In genomic region chr18:712401-713134, GRCh38 we compare ENCODE assay signal across 8 cellular contexts. TPM values are rescaled to one million over a fixed set of nuclear protein-coding genes. Genes with fewer than 3 reads are reported as not detected.
DNase-seq lines count a peak whose midpoint lies in the region; TF ChIP-seq lines count a peak whose summit lies in the region.

ENOSF1 (minus strand) TSS chr18:712630; CDS start chr18:712587, 43 bp downstream.

- peak within 1 kb of the TSS; percentile 83 for H3K27ac ChIP-seq in hepatocyte

- peak within 1 kb of the TSS; percentile 92 for H2AFZ ChIP-seq in hepatocyte

- H3K36me3 ChIP-seq in GM06990 (ENCODE audit: control insufficient read depth, insufficient read depth, low read length) (no peaks in the 10 kb centered on the region), hepatocyte (replicated peaks; ENCODE audit: insufficient read depth, low read depth) (no peaks in the 10 kb centered on the region)

- peaks cover 13% of the 10 kb centered on the region for H3K4me1 ChIP-seq in hepatocyte (ENCODE audit: insufficient read depth)

- H3K4me2 ChIP-seq in hepatocyte, result peak within 1 kb of the TSS; percentile 83

- no peaks in the 10 kb centered on the region for H3K9me3 ChIP-seq in hepatocyte (ENCODE audit: low read depth)

- 14% methylated on average over 46 of the region's 91 CpGs for WGBS in hepatocyte (ENCODE audit: low lambda C conversion rate, missing lambda C conversion rate)

- in situ Hi-C loops in astrocyte of the cerebellum (cut with HindIII; ENCODE audit: low sequenced_read_pairs), result no loop called here

- no peaks in the 10 kb centered on the region for H3K9me2 ChIP-seq in hepatocyte (replicated peaks; ENCODE audit: insufficient read depth)

- H3K79me2 ChIP-seq in hepatocyte, result peaks cover 35% of the 10 kb centered on the region

- DNase-seq in GM06990 (ENCODE audit: extremely low read depth, insufficient read length) (peak; percentile 89), H4 (ENCODE audit: low spot score) (peak; percentile 29), LoVo (ENCODE audit: low spot score) (peak; percentile 90), T-helper 9 cell (peak; percentile 56), astrocyte of the cerebellum (ENCODE audit: low read depth) (peak; percentile 16), hepatocyte (ENCODE audit: low spot score) (peak; percentile 94), retina (peak; percentile 90), DMS79 treated with DMSO at 0.1 percent for 48 hours (lab: John Stamatoyannopoulos, UW) (no peak)

- H3K27me3 ChIP-seq in GM06990 (replicated peaks; ENCODE audit: control insufficient read depth, insufficient read depth, low read length), result no peaks in the 10 kb centered on the region
- no peaks in the 10 kb centered on the region for H3K27me3 ChIP-seq in hepatocyte

- H3K4me3 ChIP-seq in GM06990 (replicated peaks; ENCODE audit: low read depth, low read length) (peak within 1 kb of the TSS; percentile 84), astrocyte of the cerebellum (ENCODE audit: low read depth, low read length) (peak within 1 kb of the TSS; percentile 68), hepatocyte (peak within 1 kb of the TSS; percentile 68)

- TF ChIP-seq CTCF in GM06990 (IDR thresholded peaks at IDR 0.05; ENCODE audit: insufficient read depth, low read length, poor library complexity, severe bottlenecking), result peak; percentile 75
- TF ChIP-seq CTCF in astrocyte of the cerebellum (IDR thresholded peaks at IDR 0.05; ENCODE audit: low read depth, low read length, missing control alignments), result peak; percentile 58
- peak; percentile 85 for TF ChIP-seq CTCF in hepatocyte (IDR thresholded peaks at IDR 0.05; ENCODE audit: poor library complexity)

- no peaks in the 10 kb centered on the region for H4K20me1 ChIP-seq in hepatocyte (ENCODE audit: insufficient read depth, poor library complexity, severe bottlenecking)

RNA-seq across cellular contexts. Expression of gene ENOSF1, which starts in this region (rescaled TPM):
- total RNA-seq in H4 (2014; rRNA removed; shearing (Covaris generic)), result 7.6 and 9.0 TPM in 2 replicates
- 42.5 and 44.5 TPM in 2 replicates for total RNA-seq in hepatocyte
- polyA plus RNA-seq in hepatocyte, result 41.0 and 41.6 TPM in 2 replicates
